In the genomic region with DNA sequence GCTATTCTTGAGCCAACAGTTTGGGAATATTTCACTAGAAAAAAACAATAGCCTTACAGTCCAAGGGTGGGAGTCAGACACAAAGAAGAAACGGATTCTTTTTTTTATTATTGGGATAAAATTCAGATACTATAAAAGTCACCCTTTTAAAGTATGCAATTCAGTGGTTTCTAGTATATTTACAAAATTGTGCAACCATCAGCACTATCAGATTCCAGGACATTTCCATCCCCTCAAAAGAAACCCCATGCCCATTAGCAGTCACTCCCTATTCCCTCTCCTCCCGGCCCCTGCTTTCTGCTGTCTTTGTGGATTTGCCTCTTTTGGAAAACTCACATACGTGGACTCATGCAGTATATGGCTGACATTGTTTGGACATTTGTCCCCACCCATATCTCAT, we compare ENCODE assay signal across 20 cellular contexts.
DNase-seq lines count a peak whose midpoint lies in the region; ATAC-seq, FAIRE-seq and TF ChIP-seq lines count a peak whose summit lies in the region.
"Had no signal": no experiment of that assay in that cellular context is flagged by ENCODE, and none has a peak within 500 bp of the region (broad histone marks: within the 10 kb centered on the region; RNA-seq: fewer than 3 reads in every experiment).

No MANE protein-coding gene starts in this region.

- H3K79me1 ChIP-seq in IMR-90 (ENCODE audit: low read depth in 1 of 2, low read length in 2 of 2) = no peaks in the 10 kb centered on the region

- DNase-seq in A549 (ENCODE audit: low read depth in 1 of 2, low spot score in 1 of 2) (no peak), IMR-90 (no peak), fibroblast of peridontal ligament (ENCODE audit: extremely low read depth) (peak; percentile 21), osteocyte (ENCODE audit: extremely low spot score, unreplicated experiment) (no peak), left lobe of liver (ENCODE audit: low spot score) (no peak)
- DNase-seq: Caco-2; CD4-positive, CD25-positive, alpha-beta regulatory T cell; CD8-positive, alpha-beta T cell; DMS153; DND-41; H9 had no signal

- H2AK5ac ChIP-seq in IMR-90 (ENCODE audit: low read depth, low read length) = no peak overlapping the region

- H4K8ac ChIP-seq in IMR-90 (ENCODE audit: low read depth in 2 of 2, low read length in 2 of 2) = no peak overlapping the region

- H3K18ac ChIP-seq in IMR-90 (ENCODE audit: low read depth, low read length) = no peak overlapping the region

- TF ChIP-seq CTCF in A549 (IDR thresholded peaks at IDR 0.05) (no peak), IMR-90 (conservative IDR thresholded peaks at IDR 0.05; ENCODE audit: low read depth, low read length) (no peak), osteocyte (IDR thresholded peaks at IDR 0.05) (no peak)

- no peak overlapping the region for H3K56ac ChIP-seq in IMR-90 (ENCODE audit: extremely low read depth, insufficient read depth, low read length)

- 61% methylated on average over 3 of the region's 3 CpGs for WGBS in A549 (ENCODE audit: missing lambda C conversion rate)
- WGBS in IMR-90 (ENCODE audit: extremely low coverage in 2 of 2, insufficient read length in 1 of 2), 2 experiments = no CpG with 5 or more reads among the region's 3 CpGs

- H3K4me3 Mint-ChIP-seq in osteocyte (ENCODE audit: unreplicated experiment) = no peak overlapping the region
- H3K4me3 Mint-ChIP-seq: B cell; CD4-positive, CD25-positive, alpha-beta regulatory T cell; CD8-positive, alpha-beta T cell; GM23338; H9 had no signal

- H2BK15ac ChIP-seq in IMR-90 (ENCODE audit: low read depth, low read length) = no peak overlapping the region

- no peak for FAIRE-seq in A549 (lab: Jason Lieb, UNC)
- FAIRE-seq: G401.6, GM12892, GM19239 had no signal

- no peak overlapping the region for H2BK5ac ChIP-seq in IMR-90 (ENCODE audit: low read depth, low read length, poor library complexity, severe bottlenecking)

- H3K14ac ChIP-seq in IMR-90 (replicated peaks; ENCODE audit: low read depth, low read length) = no peak overlapping the region

- no peak for TF ChIP-seq EP300 in A549 (IDR thresholded peaks at IDR 0.05)

- H2AK9ac ChIP-seq in IMR-90 (replicated peaks; ENCODE audit: low read depth, low read length, poor library complexity) = no peak overlapping the region

- no peak for TF ChIP-seq RAD21 in A549 (conservative IDR thresholded peaks at IDR 0.05 in 1 of 2, IDR thresholded peaks at IDR 0.05 in 1 of 2)
- TF ChIP-seq RAD21 in IMR-90 (IDR thresholded peaks at IDR 0.05; ENCODE audit: low read length) = no peak

- peaks cover 8% of the 10 kb centered on the region; the same call in 2 of the 3 replicates for H3K4me1 ChIP-seq in A549
- H3K4me1 ChIP-seq in IMR-90 (ENCODE audit: control insufficient read depth, insufficient read depth, low read length) = peaks cover 5% of the 10 kb centered on the region
- H3K4me1 ChIP-seq: Caco-2 had no signal

- H3K4me2 ChIP-seq in A549 (no peak overlapping the region), IMR-90 (ENCODE audit: low read depth, low read length) (no peak overlapping the region)
- H3K4me2 ChIP-seq: BLaER1, GM23338 had no signal

- intact Hi-C loops in IMR-90 (cut with micrococcal nuclease) = no loop called here

- no peak overlapping the region for H3K4ac ChIP-seq in IMR-90 (ENCODE audit: low read depth, low read length)

- dilution Hi-C loops in IMR-90 (cut with HindIII; ENCODE audit: low sequenced_read_pairs, unreplicated experiment) = no loop called here

- POLR2A ChIA-PET in A549 (lab: Yijun Ruan, JAX) = no interaction called here
- POLR2A ChIA-PET in IMR-90 (lab: Charles Lee; ENCODE audit: unreplicated experiment) = no interaction called here

- TF ChIP-seq POLR2A in A549 (IDR thresholded peaks at IDR 0.05; ENCODE audit: low read length) = no peak
- TF ChIP-seq POLR2A in IMR-90 (IDR thresholded peaks at IDR 0.05; ENCODE audit: low read depth, low read length) = no peak

- H2AFZ ChIP-seq in IMR-90 (replicated peaks; ENCODE audit: low read length, poor library complexity) = no peak overlapping the region
- H2AFZ ChIP-seq: GM23338 had no signal

- H3K23ac ChIP-seq in IMR-90 (ENCODE audit: low read depth, low read length) = no peak overlapping the region

- in situ Hi-C loops in IMR-90 (cut with MboI; ENCODE audit: low sequenced_read_pairs) = no loop called here

- no peak overlapping the region for H3K27ac ChIP-seq in A549
- H3K27ac ChIP-seq in IMR-90 (ENCODE audit: insufficient read depth, low read length) = no peak overlapping the region
- H3K27ac ChIP-seq: BLaER1, C4-2B had no signal

- H3K9me1 ChIP-seq in IMR-90 (ENCODE audit: insufficient read depth, low read length) = peaks cover 10% of the 10 kb centered on the region

- CTCF ChIA-PET in A549 (lab: Yijun Ruan, JAX) (interaction anchor here (1.0 kb wide), 1 partner anchor 21 kb away, joined by 3 read pairs; no protein-coding TSS in a partner anchor), IMR-90 (lab: Yijun Ruan, JAX) (no interaction called here)

- H3K4me1 Mint-ChIP-seq in osteocyte (ENCODE audit: unreplicated experiment) = peaks cover 67% of the 10 kb centered on the region
- H3K4me1 Mint-ChIP-seq: B cell had no signal

- no peak for ATAC-seq in A549
- ATAC-seq in IMR-90 (ENCODE audit: low read depth) = peak; percentile 42; the same call in 1 of the 2 replicates
- no peak for ATAC-seq in GM21723 (IDR thresholded peaks at IDR 0.05; ENCODE audit: unreplicated experiment)
- ATAC-seq in left lobe of liver = no peak
- ATAC-seq: CD8-positive, alpha-beta T cell; GM23338; HCT116 had no signal

- no peaks in the 10 kb centered on the region for H4K20me1 ChIP-seq in IMR-90 (ENCODE audit: insufficient read depth, low read length)
- H4K20me1 ChIP-seq: BLaER1 had no signal

- no peak overlapping the region for H4K91ac ChIP-seq in IMR-90 (ENCODE audit: insufficient read depth, low read depth, low read length)

- no peak overlapping the region for H3K9ac ChIP-seq in IMR-90 (ENCODE audit: low read depth, low read length)
- H3K9ac ChIP-seq: BLaER1 had no signal

- no peak overlapping the region for H3K4me3 ChIP-seq in A549
- no peak overlapping the region for H3K4me3 ChIP-seq in IMR-90 (ENCODE audit: insufficient read depth, low read depth, low read length)
- H3K4me3 ChIP-seq: BLaER1, GM23338 had no signal

- no peaks in the 10 kb centered on the region for H3K27me3 Mint-ChIP-seq in osteocyte (ENCODE audit: unreplicated experiment)
- H3K27me3 Mint-ChIP-seq: CD4-positive, CD25-positive, alpha-beta regulatory T cell had no signal

- no peaks in the 10 kb centered on the region for H3K36me3 ChIP-seq in IMR-90 (ENCODE audit: control insufficient read depth, insufficient read depth, low read length)
- H3K36me3 ChIP-seq: BLaER1 had no signal

- H3K9me3 ChIP-seq in A549 (no peaks in the 10 kb centered on the region), IMR-90 (ENCODE audit: control insufficient read depth, insufficient read depth, low read length) (no peaks in the 10 kb centered on the region)
- H3K9me3 ChIP-seq: BLaER1 had no signal

- no peak overlapping the region for H4K5ac ChIP-seq in IMR-90 (ENCODE audit: low read depth, low read length)

- H3K27ac Mint-ChIP-seq in osteocyte (ENCODE audit: unreplicated experiment) = peak overlapping the region; percentile 65
- H3K27ac Mint-ChIP-seq: B cell; CD8-positive, alpha-beta T cell; GM23338; H9 had no signal

- H3K27me3 ChIP-seq in IMR-90 (ENCODE audit: control insufficient read depth, insufficient read depth, low read length) = peaks cover 5% of the 10 kb centered on the region; the same call in 1 of the 2 replicates
- H3K27me3 ChIP-seq: BLaER1 had no signal

- no peak overlapping the region for H2BK20ac ChIP-seq in IMR-90 (ENCODE audit: low read depth, low read length)

- no TSS peak for BruUV-seq in IMR-90 (replicated peaks; lab: Mats Ljungman, UMichigan)

- no peaks in the 10 kb centered on the region for H3K9me3 Mint-ChIP-seq in osteocyte (ENCODE audit: unreplicated experiment)

- no peaks in the 10 kb centered on the region for H3K36me3 Mint-ChIP-seq in osteocyte (ENCODE audit: unreplicated experiment)
- H3K36me3 Mint-ChIP-seq: CD4-positive, CD25-positive, alpha-beta regulatory T cell; CD8-positive, alpha-beta T cell had no signal

- H2BK120ac ChIP-seq in IMR-90 (ENCODE audit: low read depth, low read length) = no peak overlapping the region

TF ChIP-seq in A549, 52 proteins besides CTCF, POLR2A, EP300 and RAD21:
- TF ChIP-seq MAFK (IDR thresholded peaks at IDR 0.05; ENCODE audit: partially characterized antibody) = peak; percentile 31
- no peak for TF ChIP-seq BHLHE40 (IDR thresholded peaks at IDR 0.05; ENCODE audit: low read depth, low read length)

TF ChIP-seq in IMR-90, 13 proteins besides CTCF, POLR2A, EP300 and RAD21:
- TF ChIP-seq CEBPB (IDR thresholded peaks at IDR 0.05; ENCODE audit: low read depth, low read length) (peak; percentile 35; the same call in 1 of the 2 replicates), RCOR1 (IDR thresholded peaks at IDR 0.05; ENCODE audit: insufficient replicate concordance, low read length) (no peak), CHD1 (IDR thresholded peaks at IDR 0.05; ENCODE audit: low read depth, low read length) (no peak), MAFK (IDR thresholded peaks at IDR 0.05; ENCODE audit: low read depth, low read length) (peak; percentile 67)
- TF ChIP-seq, protein P1, sequence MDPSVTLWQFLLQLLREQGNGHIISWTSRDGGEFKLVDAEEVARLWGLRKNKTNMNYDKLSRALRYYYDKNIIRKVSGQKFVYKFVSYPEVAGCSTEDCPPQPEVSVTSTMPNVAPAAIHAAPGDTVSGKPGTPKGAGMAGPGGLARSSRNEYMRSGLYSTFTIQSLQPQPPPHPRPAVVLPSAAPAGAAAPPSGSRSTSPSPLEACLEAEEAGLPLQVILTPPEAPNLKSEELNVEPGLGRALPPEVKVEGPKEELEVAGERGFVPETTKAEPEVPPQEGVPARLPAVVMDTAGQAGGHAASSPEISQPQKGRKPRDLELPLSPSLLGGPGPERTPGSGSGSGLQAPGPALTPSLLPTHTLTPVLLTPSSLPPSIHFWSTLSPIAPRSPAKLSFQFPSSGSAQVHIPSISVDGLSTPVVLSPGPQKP (IDR thresholded peaks at IDR 0.05; ENCODE audit: borderline replicate concordance, low read depth, low read length) = no peak
TF ChIP-seq in IMR-90: peak in this region for 2.
